Comparison of ENCODE assay signal across 2 cellular contexts in genomic region chr4:103052779-103053178, GRCh38.
TF ChIP-seq lines count a peak whose summit lies in the region.

No MANE protein-coding gene starts in this region.

TF ChIP-seq in SK-N-SH, 30 proteins besides CTCF, POLR2A, EP300 and RAD21 (continued from another document):
- TF ChIP-seq, protein P1, sequence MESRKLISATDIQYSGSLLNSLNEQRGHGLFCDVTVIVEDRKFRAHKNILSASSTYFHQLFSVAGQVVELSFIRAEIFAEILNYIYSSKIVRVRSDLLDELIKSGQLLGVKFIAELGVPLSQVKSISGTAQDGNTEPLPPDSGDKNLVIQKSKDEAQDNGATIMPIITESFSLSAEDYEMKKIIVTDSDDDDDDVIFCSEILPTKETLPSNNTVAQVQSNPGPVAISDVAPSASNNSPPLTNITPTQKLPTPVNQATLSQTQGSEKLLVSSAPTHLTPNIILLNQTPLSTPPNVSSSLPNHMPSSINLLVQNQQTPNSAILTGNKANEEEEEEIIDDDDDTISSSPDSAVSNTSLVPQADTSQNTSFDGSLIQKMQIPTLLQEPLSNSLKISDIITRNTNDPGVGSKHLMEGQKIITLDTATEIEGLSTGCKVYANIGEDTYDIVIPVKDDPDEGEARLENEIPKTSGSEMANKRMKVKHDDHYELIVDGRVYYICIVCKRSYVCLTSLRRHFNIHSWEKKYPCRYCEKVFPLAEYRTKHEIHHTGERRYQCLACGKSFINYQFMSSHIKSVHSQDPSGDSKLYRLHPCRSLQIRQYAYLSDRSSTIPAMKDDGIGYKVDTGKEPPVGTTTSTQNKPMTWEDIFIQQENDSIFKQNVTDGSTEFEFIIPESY (IDR thresholded peaks at IDR 0.05; ENCODE audit: borderline replicate concordance, low read depth) = no peak
- no peak for TF ChIP-seq RCOR1 (IDR thresholded peaks at IDR 0.05; ENCODE audit: low read length)

TF ChIP-seq in SK-N-SH treated with all-trans-retinoic acid at 6 μM for 48 hours, 23 proteins besides CTCF, POLR2A, EP300 and RAD21 (continued from another document):
- TF ChIP-seq, protein P2, sequence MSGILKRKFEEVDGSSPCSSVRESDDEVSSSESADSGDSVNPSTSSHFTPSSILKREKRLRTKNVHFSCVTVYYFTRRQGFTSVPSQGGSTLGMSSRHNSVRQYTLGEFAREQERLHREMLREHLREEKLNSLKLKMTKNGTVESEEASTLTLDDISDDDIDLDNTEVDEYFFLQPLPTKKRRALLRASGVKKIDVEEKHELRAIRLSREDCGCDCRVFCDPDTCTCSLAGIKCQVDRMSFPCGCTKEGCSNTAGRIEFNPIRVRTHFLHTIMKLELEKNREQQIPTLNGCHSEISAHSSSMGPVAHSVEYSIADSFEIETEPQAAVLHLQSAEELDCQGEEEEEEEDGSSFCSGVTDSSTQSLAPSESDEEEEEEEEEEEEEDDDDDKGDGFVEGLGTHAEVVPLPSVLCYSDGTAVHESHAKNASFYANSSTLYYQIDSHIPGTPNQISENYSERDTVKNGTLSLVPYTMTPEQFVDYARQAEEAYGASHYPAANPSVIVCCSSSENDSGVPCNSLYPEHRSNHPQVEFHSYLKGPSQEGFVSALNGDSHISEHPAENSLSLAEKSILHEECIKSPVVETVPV (CRISPR knock-in tag; IDR thresholded peaks at IDR 0.05) = no peak
- TF ChIP-seq ISL1 (CRISPR knock-in tag; IDR thresholded peaks at IDR 0.05) = no peak
- TF ChIP-seq, protein P3, sequence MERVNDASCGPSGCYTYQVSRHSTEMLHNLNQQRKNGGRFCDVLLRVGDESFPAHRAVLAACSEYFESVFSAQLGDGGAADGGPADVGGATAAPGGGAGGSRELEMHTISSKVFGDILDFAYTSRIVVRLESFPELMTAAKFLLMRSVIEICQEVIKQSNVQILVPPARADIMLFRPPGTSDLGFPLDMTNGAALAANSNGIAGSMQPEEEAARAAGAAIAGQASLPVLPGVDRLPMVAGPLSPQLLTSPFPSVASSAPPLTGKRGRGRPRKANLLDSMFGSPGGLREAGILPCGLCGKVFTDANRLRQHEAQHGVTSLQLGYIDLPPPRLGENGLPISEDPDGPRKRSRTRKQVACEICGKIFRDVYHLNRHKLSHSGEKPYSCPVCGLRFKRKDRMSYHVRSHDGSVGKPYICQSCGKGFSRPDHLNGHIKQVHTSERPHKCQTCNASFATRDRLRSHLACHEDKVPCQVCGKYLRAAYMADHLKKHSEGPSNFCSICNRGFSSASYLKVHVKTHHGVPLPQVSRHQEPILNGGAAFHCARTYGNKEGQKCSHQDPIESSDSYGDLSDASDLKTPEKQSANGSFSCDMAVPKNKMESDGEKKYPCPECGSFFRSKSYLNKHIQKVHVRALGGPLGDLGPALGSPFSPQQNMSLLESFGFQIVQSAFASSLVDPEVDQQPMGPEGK (CRISPR knock-in tag; IDR thresholded peaks at IDR 0.05; ENCODE audit: borderline replicate concordance) = no peak
- no peak for TF ChIP-seq PPARA (CRISPR knock-in tag; IDR thresholded peaks at IDR 0.05; ENCODE audit: borderline replicate concordance)
- TF ChIP-seq TCF4 (CRISPR knock-in tag; IDR thresholded peaks at IDR 0.05; ENCODE audit: borderline replicate concordance) = no peak
- TF ChIP-seq ZC3H10 (CRISPR knock-in tag; IDR thresholded peaks at IDR 0.05) = no peak
- TF ChIP-seq SNAI2 (CRISPR knock-in tag; IDR thresholded peaks at IDR 0.05) = no peak
- TF ChIP-seq, protein P4, sequence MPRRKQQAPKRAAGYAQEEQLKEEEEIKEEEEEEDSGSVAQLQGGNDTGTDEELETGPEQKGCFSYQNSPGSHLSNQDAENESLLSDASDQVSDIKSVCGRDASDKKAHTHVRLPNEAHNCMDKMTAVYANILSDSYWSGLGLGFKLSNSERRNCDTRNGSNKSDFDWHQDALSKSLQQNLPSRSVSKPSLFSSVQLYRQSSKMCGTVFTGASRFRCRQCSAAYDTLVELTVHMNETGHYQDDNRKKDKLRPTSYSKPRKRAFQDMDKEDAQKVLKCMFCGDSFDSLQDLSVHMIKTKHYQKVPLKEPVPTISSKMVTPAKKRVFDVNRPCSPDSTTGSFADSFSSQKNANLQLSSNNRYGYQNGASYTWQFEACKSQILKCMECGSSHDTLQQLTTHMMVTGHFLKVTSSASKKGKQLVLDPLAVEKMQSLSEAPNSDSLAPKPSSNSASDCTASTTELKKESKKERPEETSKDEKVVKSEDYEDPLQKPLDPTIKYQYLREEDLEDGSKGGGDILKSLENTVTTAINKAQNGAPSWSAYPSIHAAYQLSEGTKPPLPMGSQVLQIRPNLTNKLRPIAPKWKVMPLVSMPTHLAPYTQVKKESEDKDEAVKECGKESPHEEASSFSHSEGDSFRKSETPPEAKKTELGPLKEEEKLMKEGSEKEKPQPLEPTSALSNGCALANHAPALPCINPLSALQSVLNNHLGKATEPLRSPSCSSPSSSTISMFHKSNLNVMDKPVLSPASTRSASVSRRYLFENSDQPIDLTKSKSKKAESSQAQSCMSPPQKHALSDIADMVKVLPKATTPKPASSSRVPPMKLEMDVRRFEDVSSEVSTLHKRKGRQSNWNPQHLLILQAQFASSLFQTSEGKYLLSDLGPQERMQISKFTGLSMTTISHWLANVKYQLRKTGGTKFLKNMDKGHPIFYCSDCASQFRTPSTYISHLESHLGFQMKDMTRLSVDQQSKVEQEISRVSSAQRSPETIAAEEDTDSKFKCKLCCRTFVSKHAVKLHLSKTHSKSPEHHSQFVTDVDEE (CRISPR knock-in tag; IDR thresholded peaks at IDR 0.05) = no peak
